In the genomic region with DNA sequence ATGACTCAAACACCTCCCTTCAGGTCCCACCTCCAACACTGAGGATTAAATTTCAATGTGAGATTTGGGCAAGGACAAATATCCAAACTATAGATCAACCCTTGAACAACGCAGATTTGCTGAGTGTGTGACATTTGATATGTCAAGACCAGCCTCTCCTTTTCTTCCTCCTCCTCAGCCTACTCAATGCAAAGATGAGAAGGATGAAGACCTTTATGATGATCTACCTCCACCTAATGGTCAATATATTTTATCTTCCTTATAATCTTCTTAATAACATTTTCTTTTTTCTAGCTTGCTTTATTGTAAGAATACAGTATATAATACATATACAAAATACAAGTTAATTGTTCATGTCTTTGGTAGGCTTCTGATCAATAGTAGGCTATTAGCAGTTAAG, we compare ENCODE assay signal across 18 cellular contexts.
"Had no signal": no experiment of that assay in that cellular context is flagged by ENCODE, and none has a peak within 500 bp of the region (broad histone marks: within the 10 kb centered on the region; RNA-seq: fewer than 3 reads in every experiment).

No MANE protein-coding gene starts in this region.

- DNase-seq: activated CD4-positive, alpha-beta T cell treated with anti-CD3 and anti-CD28 coated beads, Interleukin-2, amount 50 U/mL, for 4 hours; activated gamma-delta T cell; head of caudate nucleus; left cardiac atrium; lower lobe of right lung; natural killer cell; ovary; stimulated activated CD4-positive, alpha-beta T cell treated with anti-CD3 and anti-CD28 coated beads, Interleukin-4, amount 100 ng/mL, for 1 hour; testis had no signal

- H3K27me3 Mint-ChIP-seq: activated naive CD4-positive, alpha-beta T cell treated with anti-CD3 and anti-CD28 coated beads, Interleukin-2, amount 50 U/mL, for 24 hours; stimulated activated memory B cell treated with anti-CD40 and anti-IgM and Interleukin-4, amounts not matched to agents 10 μg/mL and 1 μg/mL and 100 μg/mL, for 72 hours; type B pancreatic cell had no signal

- FAIRE-seq: colon, frontal cortex, TTC549 had no signal

- H3K27me3 ChIP-seq: ovary, testis had no signal

- ATAC-seq: left cardiac atrium; lower lobe of right lung; natural killer cell; sciatic nerve; stimulated activated memory B cell treated with anti-CD40 and anti-IgM and Interleukin-4, amounts not matched to agents 10 μg/mL and 1 μg/mL and 100 μg/mL, for 72 hours had no signal

- H3K27ac Mint-ChIP-seq: activated naive CD4-positive, alpha-beta T cell treated with anti-CD3 and anti-CD28 coated beads, Interleukin-2, amount 50 U/mL, for 24 hours; natural killer cell; stimulated activated memory B cell treated with anti-CD40 and anti-IgM and Interleukin-4, amounts not matched to agents 10 μg/mL and 1 μg/mL and 100 μg/mL, for 72 hours; T-helper 2 cell treated with Interferon-gamma antibody and Interleukin-4, amounts not matched to agents 5 μg/mL and 100 μg/mL, for 36 hours; type B pancreatic cell had no signal

- H3K4me1 Mint-ChIP-seq: activated naive CD4-positive, alpha-beta T cell treated with anti-CD3 and anti-CD28 coated beads, Interleukin-2, amount 50 U/mL, for 24 hours; natural killer cell; stimulated activated memory B cell treated with anti-CD40 and anti-IgM and Interleukin-4, amounts not matched to agents 10 μg/mL and 1 μg/mL and 100 μg/mL, for 72 hours had no signal

- H3K4me3 ChIP-seq: lower lobe of right lung, ovary, smooth muscle cell, testis had no signal

- H3K4me3 Mint-ChIP-seq: activated naive CD4-positive, alpha-beta T cell treated with anti-CD3 and anti-CD28 coated beads, Interleukin-2, amount 50 U/mL, for 24 hours; natural killer cell; stimulated activated memory B cell treated with anti-CD40 and anti-IgM and Interleukin-4, amounts not matched to agents 10 μg/mL and 1 μg/mL and 100 μg/mL, for 72 hours; T-helper 2 cell treated with Interferon-gamma antibody and Interleukin-4, amounts not matched to agents 5 μg/mL and 100 μg/mL, for 36 hours; type B pancreatic cell had no signal

- H3K36me3 Mint-ChIP-seq: activated naive CD4-positive, alpha-beta T cell treated with anti-CD3 and anti-CD28 coated beads, Interleukin-2, amount 50 U/mL, for 24 hours; natural killer cell; stimulated activated memory B cell treated with anti-CD40 and anti-IgM and Interleukin-4, amounts not matched to agents 10 μg/mL and 1 μg/mL and 100 μg/mL, for 72 hours; type B pancreatic cell had no signal

- H3K9me3 Mint-ChIP-seq: T-helper 2 cell treated with Interferon-gamma antibody and Interleukin-4, amounts not matched to agents 5 μg/mL and 100 μg/mL, for 36 hours; type B pancreatic cell had no signal

- H3K36me3 ChIP-seq: lower lobe of right lung, ovary had no signal

- H3K9me3 ChIP-seq: lower lobe of right lung, ovary, testis had no signal

- H3K4me1 ChIP-seq: lower lobe of right lung, testis had no signal

- H3K27ac ChIP-seq: lower lobe of right lung, ovary, testis had no signal
